Comparison of ENCODE assay signal across 9 cellular contexts in genomic region chr12:4353785-4354208, GRCh38. TPM values are rescaled to one million over a fixed set of nuclear protein-coding genes. Genes with fewer than 3 reads are reported as not detected.
DNase-seq lines count a peak whose midpoint lies in the region; ATAC-seq and TF ChIP-seq lines count a peak whose summit lies in the region.
"Had no signal": no experiment of that assay in that cellular context is flagged by ENCODE, and none has a peak within 500 bp of the region (broad histone marks: within the 10 kb centered on the region; RNA-seq: fewer than 3 reads in every experiment).

No MANE protein-coding gene starts in this region.

- TF ChIP-seq CTCF in thyroid gland (IDR thresholded peaks at IDR 0.05) = peak in 4 of 6 experiments; percentile 31 to 56 (median 36)

- DNase-seq in NCI-H1092 treated with DMSO at 0.1 percent for 48 hours (lab: John Stamatoyannopoulos, UW) (peak; percentile 7), NCI-H1092 (lab: John Stamatoyannopoulos, UW) (no peak), NCI-H2171 treated with DMSO at 0.1 percent for 48 hours (lab: John Stamatoyannopoulos, UW) (peak; percentile 63), iris pigment epithelial cell (ENCODE audit: low read depth) (peak; percentile 9), thyroid gland (no peak), OCI-M2 (lab: John Stamatoyannopoulos, UW; ENCODE audit: unreplicated experiment) (no peak)
- DNase-seq in activated gamma-delta T cell treated with anti-CD3 and anti-CD28 coated beads, Interleukin-2, amount 50 U/mL, for 16 hours (ENCODE audit: low read depth) = peak; percentile 38

- H3K9me3 ChIP-seq in thyroid gland = no peaks in the 10 kb centered on the region

- peaks cover 0 to 10% of the 10 kb centered on the region in 2 donors for H3K36me3 ChIP-seq in thyroid gland

- ATAC-seq in GM21526 (IDR thresholded peaks at IDR 0.05; ENCODE audit: low FRiP score, unreplicated experiment) = no peak

- no peak for TF ChIP-seq POLR2A in thyroid gland (IDR thresholded peaks at IDR 0.05)

- intact Hi-C loops in thyroid gland (cut with DNase I) = no loop called here

- no peaks in the 10 kb centered on the region for H3K4me1 ChIP-seq in thyroid gland
- H3K4me1 ChIP-seq: BLaER1 treated with 17β-estradiol and CSF1 and Interleukin-3, amounts not matched to agents 10 nM and 100 nM had no signal

- no peak overlapping the region for H3K27ac ChIP-seq in thyroid gland
- H3K27ac ChIP-seq: BLaER1 treated with 17β-estradiol and CSF1 and Interleukin-3, amounts not matched to agents 10 nM and 100 nM had no signal

- H3K4me3 ChIP-seq in thyroid gland (replicated peaks in 1 of 3) = no peak overlapping the region
- H3K4me3 ChIP-seq: BLaER1 treated with 17β-estradiol and CSF1 and Interleukin-3, amounts not matched to agents 10 nM and 100 nM had no signal

- 69% methylated on average over 4 of the region's 4 CpGs for WGBS in thyroid gland, 2 donors

- no peaks in the 10 kb centered on the region for H3K27me3 ChIP-seq in thyroid gland
- H3K27me3 ChIP-seq: BLaER1 treated with 17β-estradiol and CSF1 and Interleukin-3, amounts not matched to agents 10 nM and 100 nM had no signal

RNA-seq across cellular contexts. Expression of gene FGF23, which starts 25.7 kb away (rescaled TPM):
- not detected for total RNA-seq in thyroid gland

RNA-seq across cellular contexts. Expression of gene TIGAR, which starts 32.8 kb away (rescaled TPM):
- total RNA-seq in thyroid gland = 1 to 10 TPM; 4.0 to 6.3 (median 5.4) TPM

Comparison
In these comparisons a context has a peak if more than half of its experiments do, and no peak if none do; other contexts are left out.
1. DNase-seq: peak in NCI-H1092 treated with DMSO at 0.1 percent for 48 hours (single experiment), NCI-H2171 treated with DMSO at 0.1 percent for 48 hours (single experiment), activated gamma-delta T cell treated with anti-CD3 and anti-CD28 coated beads, Interleukin-2, amount 50 U/mL, for 16 hours (single experiment) and iris pigment epithelial cell (single experiment); none in NCI-H1092 (single experiment), thyroid gland (0 of 2) and OCI-M2 (single experiment).